ENCODE assay signal across 1 cellular context in genomic region chr13:22848539-22849052, GRCh38.
TF ChIP-seq lines count a peak whose summit lies in the region.

No MANE protein-coding gene starts in this region.

TF ChIP-seq in SK-N-SH treated with all-trans-retinoic acid at 6 μM for 48 hours, 23 proteins besides CTCF, POLR2A, EP300 and RAD21 (continued from another document):
- no peak for TF ChIP-seq TSHZ2 (CRISPR knock-in tag; IDR thresholded peaks at IDR 0.05)
